Comparison of ENCODE assay signal across 24 cellular contexts in the genomic region with DNA sequence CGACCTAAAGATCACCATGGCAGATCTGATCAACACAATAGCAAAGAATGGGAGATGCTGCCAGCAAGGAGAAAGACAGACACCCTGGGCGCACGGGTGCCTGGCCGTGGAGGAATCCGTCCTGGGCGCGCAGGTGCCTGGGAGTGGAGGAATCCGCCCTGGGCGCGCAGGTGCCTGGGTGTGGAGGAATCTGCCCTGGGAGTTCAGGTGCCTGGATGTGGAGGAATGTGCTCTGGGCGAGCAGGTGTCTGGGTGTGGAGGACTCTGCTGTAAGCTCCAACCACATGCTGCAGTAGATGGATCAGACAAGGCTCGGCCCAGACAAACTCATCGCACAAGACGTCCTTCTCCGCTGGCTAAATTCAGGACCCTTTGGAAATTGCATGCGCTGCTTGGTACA.
"Had no signal": no experiment of that assay in that cellular context is flagged by ENCODE, and none has a peak within 500 bp of the region (broad histone marks: within the 10 kb centered on the region; RNA-seq: fewer than 3 reads in every experiment).

No MANE protein-coding gene starts in this region.

- H3K9me3 ChIP-seq: neutrophil, pancreas, psoas muscle, right lobe of liver, sigmoid colon, stomach, thoracic aorta, thyroid gland, tibial nerve, upper lobe of left lung, uterus had no signal

- H3K36me3 ChIP-seq: neutrophil, pancreas, right lobe of liver, sigmoid colon, stomach, thoracic aorta, thyroid gland, tibial nerve, upper lobe of left lung, uterus had no signal

- H3K27ac ChIP-seq: neutrophil, pancreas, psoas muscle, right lobe of liver, sigmoid colon, stomach, thoracic aorta, thyroid gland, tibial nerve, upper lobe of left lung, uterus had no signal

- H3K4me1 ChIP-seq: psoas muscle, sigmoid colon, stomach, thyroid gland, tibial nerve, upper lobe of left lung, uterus had no signal

- FAIRE-seq: pancreas had no signal

- ATAC-seq: naive thymus-derived CD8-positive, alpha-beta T cell; natural killer cell treated with Interleukin-12 subunit alpha and Interleukin-12 subunit beta and Interleukin-15 and Interleukin-18, amount 100 ng/mL, for 72 hours; pancreas; psoas muscle; right cardiac atrium; right lobe of liver; stimulated activated effector memory CD8-positive, alpha-beta T cell treated with anti-CD3 and anti-CD28 coated beads, Interleukin-12 subunit alpha, Interleukin-12 subunit beta, amount 100 ng/mL, for 72 hours; stimulated activated naive B cell treated with anti-CD40 and anti-IgM and Interleukin-4, amounts not matched to agents 10 μg/mL and 1 μg/mL and 100 μg/mL, for 72 hours had no signal

- H3K4me3 ChIP-seq: pancreas, psoas muscle, right lobe of liver, sigmoid colon, stomach, thoracic aorta, thyroid gland, tibial nerve, upper lobe of left lung, uterus had no signal

- DNase-seq: naive B cell; naive thymus-derived CD8-positive, alpha-beta T cell; nephron progenitor cell; nucleus accumbens; pancreas; psoas muscle; right cardiac atrium; right lobe of liver; sigmoid colon; stimulated activated CD4-positive, alpha-beta T cell treated with anti-CD3 and anti-CD28 coated beads, Interleukin-15, amount 100 ng/mL, for 24 hours; stimulated activated CD4-positive, alpha-beta T cell treated with anti-CD3 and anti-CD28 coated beads, Interleukin-2, amount 100 ng/mL, for 24 hours; stimulated activated CD4-positive, alpha-beta T cell treated with anti-CD3 and anti-CD28 coated beads, Interleukin-2, amount 100 ng/mL, for 48 hours; stimulated activated CD4-positive, alpha-beta T cell treated with anti-CD3 and anti-CD28 coated beads, Interleukin-4, amount 100 ng/mL, for 24 hours; stimulated activated naive B cell treated with anti-CD40 and anti-IgM and Interleukin-4, amounts not matched to agents 10 μg/mL and 1 μg/mL and 100 μg/mL, for 72 hours; stimulated activated naive CD4-positive, alpha-beta T cell treated with Interleukin-2 at 50 U/mL for 16 hours; stomach; thyroid gland; uterus had no signal

- H3K27me3 ChIP-seq: neutrophil, pancreas, right lobe of liver, sigmoid colon, stomach, thyroid gland, tibial nerve, upper lobe of left lung, uterus had no signal
